In genomic region chr4:139564502-139564901, GRCh38 we compare ENCODE assay signal across 1 cellular context.
TF ChIP-seq lines count a peak whose summit lies in the region.

No MANE protein-coding gene starts in this region.

TF ChIP-seq in liver, 16 proteins besides CTCF, POLR2A, EP300 and RAD21 (continued from another document):
- TF ChIP-seq REST (IDR thresholded peaks at IDR 0.05), result no peak
- TF ChIP-seq FOXA2 (IDR thresholded peaks at IDR 0.05), result no peak
- TF ChIP-seq SP1 (IDR thresholded peaks at IDR 0.05), result no peak
- TF ChIP-seq NR2F2 (IDR thresholded peaks at IDR 0.05), result no peak
- no peak for TF ChIP-seq TAF1 (conservative IDR thresholded peaks at IDR 0.05)
